12 cellular contexts compared by ENCODE assay signal in the genomic region with DNA sequence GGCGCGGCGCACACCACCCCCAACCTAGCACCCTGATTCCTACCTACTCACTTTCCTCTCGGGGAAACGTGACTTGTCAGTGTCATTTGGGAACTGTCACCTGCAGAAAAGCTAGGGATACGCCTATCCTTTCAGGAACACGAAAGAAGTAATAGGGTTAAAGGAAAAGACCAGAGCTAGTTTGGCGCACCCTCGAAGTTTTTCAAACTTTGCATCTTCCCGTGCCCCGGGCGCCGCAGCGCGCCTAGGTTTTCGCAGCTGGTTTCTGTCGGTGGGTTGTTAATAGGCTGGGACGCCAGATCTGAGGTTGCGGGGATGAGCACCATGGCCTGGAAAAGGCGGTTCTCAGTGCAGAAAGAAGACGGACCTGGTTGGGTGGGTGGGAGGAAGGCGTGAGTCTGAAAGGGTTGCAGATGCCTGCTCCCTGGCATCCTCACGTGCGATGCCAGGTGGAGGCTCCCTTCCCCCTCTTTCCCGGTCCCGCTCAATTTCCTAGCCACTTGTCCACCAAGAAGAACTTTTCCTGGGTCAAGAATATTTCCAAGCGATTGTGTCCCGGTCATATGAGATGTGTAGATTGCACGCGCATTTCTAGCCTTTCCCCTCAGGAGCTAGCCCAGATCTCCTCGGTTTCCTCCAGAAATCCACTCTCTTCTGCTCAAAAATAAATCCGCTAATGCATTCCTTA. TPM values are rescaled to one million over a fixed set of nuclear protein-coding genes. Genes with fewer than 3 reads are reported as not detected.
A peak's percentile ranks its signal among the peaks of the same experiment; 100 is the strongest.
DNase-seq lines count a peak whose midpoint lies in the region; ATAC-seq and TF ChIP-seq lines count a peak whose summit lies in the region.
"Had no signal": no experiment of that assay in that cellular context is flagged by ENCODE, and none has a peak within 500 bp of the region (broad histone marks: within the 10 kb centered on the region; RNA-seq: fewer than 3 reads in every experiment).

No MANE protein-coding gene starts in this region.

- no peaks in the 10 kb centered on the region for H3K36me3 Mint-ChIP-seq in activated T-helper 1 cell treated with anti-CD3 and anti-CD28 coated beads, Interleukin-12 subunit alpha, Interleukin-12 subunit beta, Interleukin-2, Interleukin-4 antibody, amounts not matched to agents 30 ng/mL and 10 ng/mL and 1 ng/mL, durations not matched to agents 14 hours and 24 hours and 36 hours (ENCODE audit: low read depth)

- BruUV-seq in Panc1 (replicated peaks; lab: Mats Ljungman, UMichigan), result no TSS peak

- no peak overlapping the region for H3K4me3 Mint-ChIP-seq in activated T-helper 1 cell treated with anti-CD3 and anti-CD28 coated beads, Interleukin-12 subunit alpha, Interleukin-12 subunit beta, Interleukin-2, Interleukin-4 antibody, amounts not matched to agents 30 ng/mL and 10 ng/mL and 1 ng/mL, durations not matched to agents 14 hours and 24 hours and 36 hours
- H3K4me3 Mint-ChIP-seq: activated CD8-positive, alpha-beta T cell treated with anti-CD3 and anti-CD28 coated beads, Interleukin-2, amount 10 ng/mL, durations not matched to agents 7 days and 5 days; dendritic cell treated with granulocyte-macrophage colony-stimulating factor and Interleukin-4, amounts not matched to agents 40 ng/mL and 50 ng/mL, for 4 days; naive thymus-derived CD8-positive, alpha-beta T cell had no signal

- 1 to 3% (median 2%) methylated on average over 32 of the region's 32 CpGs for WGBS in heart left ventricle, 4 donors

- H3K27ac Mint-ChIP-seq in activated T-helper 1 cell treated with anti-CD3 and anti-CD28 coated beads, Interleukin-12 subunit alpha, Interleukin-12 subunit beta, Interleukin-2, Interleukin-4 antibody, amounts not matched to agents 30 ng/mL and 10 ng/mL and 1 ng/mL, durations not matched to agents 14 hours and 24 hours and 36 hours, result no peak overlapping the region
- H3K27ac Mint-ChIP-seq: activated CD8-positive, alpha-beta T cell treated with anti-CD3 and anti-CD28 coated beads, Interleukin-2, amount 10 ng/mL, durations not matched to agents 7 days and 5 days; dendritic cell treated with granulocyte-macrophage colony-stimulating factor and Interleukin-4, amounts not matched to agents 40 ng/mL and 50 ng/mL, for 4 days; naive thymus-derived CD8-positive, alpha-beta T cell had no signal

- H4K20me1 ChIP-seq in osteoblast (ENCODE audit: insufficient read depth, low read length), result no peaks in the 10 kb centered on the region
- H4K20me1 ChIP-seq: BLaER1 treated with 17β-estradiol and CSF1 and Interleukin-3, amounts not matched to agents 10 nM and 100 nM had no signal

- H3K27ac ChIP-seq in Panc1 (ENCODE audit: low read length) (no peak overlapping the region), heart left ventricle (peak overlapping the region; percentile 85 to 95 (median 90)), osteoblast (ENCODE audit: low read depth, low read length) (peak overlapping the region; percentile 83)
- H3K27ac ChIP-seq: BLaER1 treated with 17β-estradiol and CSF1 and Interleukin-3, amounts not matched to agents 10 nM and 100 nM had no signal

- H3K9me3 ChIP-seq in Panc1 (ENCODE audit: control insufficient read depth, insufficient read depth, low read depth, low read length), result no peaks in the 10 kb centered on the region
- no peaks in the 10 kb centered on the region for H3K9me3 ChIP-seq in heart left ventricle
- H3K9me3 ChIP-seq in osteoblast (ENCODE audit: low read depth, low read length), result no peaks in the 10 kb centered on the region

- TF ChIP-seq CTCF in AG04449 (IDR thresholded peaks at IDR 0.05; ENCODE audit: insufficient read depth, low read length, missing control alignments) (no peak), Panc1 (IDR thresholded peaks at IDR 0.05) (no peak), heart left ventricle (IDR thresholded peaks at IDR 0.05) (no peak), osteoblast (IDR thresholded peaks at IDR 0.05; ENCODE audit: extremely low read depth, low read depth, low read length) (no peak)

- H3K4me1 ChIP-seq in Panc1 (ENCODE audit: control insufficient read depth, insufficient read depth, low read length) (peaks cover 15% of the 10 kb centered on the region), heart left ventricle (peaks cover 0 to 15% (median 0%) of the 10 kb centered on the region in 12 donors), osteoblast (ENCODE audit: insufficient read depth, low read length) (peaks cover 8% of the 10 kb centered on the region)
- H3K4me1 ChIP-seq: BLaER1 treated with 17β-estradiol and CSF1 and Interleukin-3, amounts not matched to agents 10 nM and 100 nM had no signal

- peaks cover 37% of the 10 kb centered on the region for H3K27me3 ChIP-seq in Panc1 (ENCODE audit: control insufficient read depth, insufficient read depth, low read length)
- H3K27me3 ChIP-seq in heart left ventricle, result peaks cover 0 to 25% (median 0%) of the 10 kb centered on the region in 9 donors
- H3K27me3 ChIP-seq in osteoblast (ENCODE audit: insufficient read depth, low read length), result peaks cover 10% of the 10 kb centered on the region
- H3K27me3 ChIP-seq: BLaER1 treated with 17β-estradiol and CSF1 and Interleukin-3, amounts not matched to agents 10 nM and 100 nM had no signal

- intact Hi-C loops in Panc1 (cut with micrococcal nuclease; ENCODE audit: unreplicated experiment), result no loop called here
- intact Hi-C loops in heart left ventricle (cut with DNase I), result loop anchor here (2.0 to 10.0 kb wide), 18 partner anchors 80 to 958 kb away; a partner anchor contains a TSS
- intact Hi-C loops in activated T-helper 1 cell treated with anti-CD3 and anti-CD28 coated beads, Interleukin-12 subunit alpha, Interleukin-12 subunit beta, Interleukin-2, Interleukin-4 antibody, amounts not matched to agents 30 ng/mL and 10 ng/mL and 1 ng/mL, durations not matched to agents 14 hours and 24 hours and 36 hours (cut with micrococcal nuclease), result loop anchor here (5.0 kb wide), 1 partner anchor 610 kb away; no protein-coding TSS in a partner anchor

- 0 out of 2 replicates have a peak, but pooled peaks have one; percentile 13 for ATAC-seq in Panc1
- ATAC-seq in heart left ventricle, result peak in 2 of 4 donors; percentile 0 to 2
- no peak for ATAC-seq in HG02759 (IDR thresholded peaks at IDR 0.05; ENCODE audit: unreplicated experiment)
- ATAC-seq: activated CD8-positive, alpha-beta T cell treated with anti-CD3 and anti-CD28 coated beads, Interleukin-2, amount 10 ng/mL, durations not matched to agents 7 days and 5 days; naive thymus-derived CD8-positive, alpha-beta T cell had no signal

- H3K36me3 ChIP-seq in Panc1 (ENCODE audit: control insufficient read depth, insufficient read depth, low read length), result no peaks in the 10 kb centered on the region
- no peaks in the 10 kb centered on the region for H3K36me3 ChIP-seq in heart left ventricle
- no peaks in the 10 kb centered on the region for H3K36me3 ChIP-seq in osteoblast (ENCODE audit: insufficient read depth, low read length)
- H3K36me3 ChIP-seq: BLaER1 treated with 17β-estradiol and CSF1 and Interleukin-3, amounts not matched to agents 10 nM and 100 nM had no signal

- H3K9me3 Mint-ChIP-seq in activated T-helper 1 cell treated with anti-CD3 and anti-CD28 coated beads, Interleukin-12 subunit alpha, Interleukin-12 subunit beta, Interleukin-2, Interleukin-4 antibody, amounts not matched to agents 30 ng/mL and 10 ng/mL and 1 ng/mL, durations not matched to agents 14 hours and 24 hours and 36 hours, result no peaks in the 10 kb centered on the region
- H3K9me3 Mint-ChIP-seq: dendritic cell treated with granulocyte-macrophage colony-stimulating factor and Interleukin-4, amounts not matched to agents 40 ng/mL and 50 ng/mL, for 4 days had no signal

- POLR2A ChIA-PET in AG04449 (lab: Yijun Ruan, JAX), result no interaction called here
- POLR2A ChIA-PET in Panc1 (lab: Charles Lee), result no interaction called here

- peaks cover 9% of the 10 kb centered on the region for H3K79me2 ChIP-seq in osteoblast (ENCODE audit: insufficient read depth, low read length)

- in situ Hi-C loops in Panc1 (cut with HindIII; ENCODE audit: low pct_unique_long_range_greater_than_20kb, low sequenced_read_pairs), result no loop called here

- H3K27me3 Mint-ChIP-seq in activated T-helper 1 cell treated with anti-CD3 and anti-CD28 coated beads, Interleukin-12 subunit alpha, Interleukin-12 subunit beta, Interleukin-2, Interleukin-4 antibody, amounts not matched to agents 30 ng/mL and 10 ng/mL and 1 ng/mL, durations not matched to agents 14 hours and 24 hours and 36 hours (ENCODE audit: insufficient read depth), result peaks cover 40% of the 10 kb centered on the region

- peak overlapping the region; percentile 95 for H3K4me2 ChIP-seq in osteoblast (ENCODE audit: insufficient read depth, low read length)
- H3K4me2 ChIP-seq: BLaER1 treated with 17β-estradiol and CSF1 and Interleukin-3, amounts not matched to agents 10 nM and 100 nM had no signal

- H3K4me3 ChIP-seq in AG04449 (ENCODE audit: low read depth, low read length), result peak overlapping the region; percentile 39
- peak overlapping the region; percentile 20 to 32 for H3K4me3 ChIP-seq in Panc1 (ENCODE audit: low read depth in 2 of 2, low read length in 2 of 2)
- peak overlapping the region; percentile 45 to 80 (median 72) for H3K4me3 ChIP-seq in heart left ventricle
- peak overlapping the region; percentile 81 for H3K4me3 ChIP-seq in osteoblast (ENCODE audit: insufficient read depth, low read length)
- H3K4me3 ChIP-seq: BLaER1 treated with 17β-estradiol and CSF1 and Interleukin-3, amounts not matched to agents 10 nM and 100 nM had no signal

- DNase-seq in AG04449 (ENCODE audit: low read depth, low spot score) (no peak), Panc1 (ENCODE audit: low read depth, low spot score) (no peak), heart left ventricle (peak; percentile 21 to 64 (median 24)), osteoblast (ENCODE audit: insufficient read length, low spot score, missing footprints) (peak; percentile 26), cortex of kidney (lab: John Stamatoyannopoulos, UW) (no peak), NCI-H2029 (lab: John Stamatoyannopoulos, UW) (no peak)
- DNase-seq in activated T-helper 1 cell treated with anti-CD3 and anti-CD28 coated beads, Interleukin-12 subunit alpha, Interleukin-12 subunit beta, Interleukin-2, Interleukin-4 antibody, amounts not matched to agents 30 ng/mL and 10 ng/mL and 1 ng/mL, durations not matched to agents 14 hours and 24 hours and 36 hours (ENCODE audit: low spot score), result no peak
- DNase-seq: activated CD8-positive, alpha-beta T cell treated with anti-CD3 and anti-CD28 coated beads, Interleukin-2, amount 10 ng/mL, durations not matched to agents 7 days and 5 days; naive thymus-derived CD8-positive, alpha-beta T cell had no signal

- peak in 1 of 2 donors; percentile 1 for TF ChIP-seq POLR2A in heart left ventricle (IDR thresholded peaks at IDR 0.05)

- H2AFZ ChIP-seq in osteoblast (ENCODE audit: low read length), result peak overlapping the region; percentile 89

- H3K4me1 Mint-ChIP-seq in activated T-helper 1 cell treated with anti-CD3 and anti-CD28 coated beads, Interleukin-12 subunit alpha, Interleukin-12 subunit beta, Interleukin-2, Interleukin-4 antibody, amounts not matched to agents 30 ng/mL and 10 ng/mL and 1 ng/mL, durations not matched to agents 14 hours and 24 hours and 36 hours (ENCODE audit: low read depth), result no peaks in the 10 kb centered on the region

- CTCF ChIA-PET in AG04449 (lab: Yijun Ruan, JAX), result interaction anchor here (0.6 to 2.0 kb wide), 2 partner anchors 9 to 34 kb away, joined by 3 to 6 read pairs; no protein-coding TSS in a partner anchor
- CTCF ChIA-PET in Panc1 (lab: Charles Lee), result interaction anchor here (0.7 kb wide), 1 partner anchor 388 kb away, joined by 4 read pairs; no protein-coding TSS in a partner anchor

RNA-seq across cellular contexts. Expression of a gene that starts 0.6 kb away (rescaled TPM):
- total RNA-seq in Panc1 (2021; ENCODE audit: unreplicated experiment) (not detected), heart left ventricle (10 to 100 TPM in 6 of 9 donors, 1 to 10 TPM in 3; 5.0 to 17.1 (median 11.0) TPM), osteoblast (3.8 and 4.7 TPM in 2 replicates)
- not detected for polyA plus RNA-seq in Panc1 (2012; ENCODE audit: insufficient read length)
- 1 to 10 TPM; 5.1 to 6.8 TPM for polyA plus RNA-seq in heart left ventricle
- not detected in 2 replicates for total RNA-seq in activated T-helper 1 cell treated with anti-CD3 and anti-CD28 coated beads, Interleukin-12 subunit alpha, Interleukin-12 subunit beta, Interleukin-2, Interleukin-4 antibody, amounts not matched to agents 30 ng/mL and 10 ng/mL and 1 ng/mL, durations not matched to agents 14 hours and 24 hours and 36 hours
- total RNA-seq: activated CD8-positive, alpha-beta T cell treated with anti-CD3 and anti-CD28 coated beads, Interleukin-2, amount 10 ng/mL, durations not matched to agents 7 days and 5 days; naive thymus-derived CD8-positive, alpha-beta T cell had no signal
- polyA plus RNA-seq: naive thymus-derived CD8-positive, alpha-beta T cell had no signal

Comparison
In these comparisons a context has a peak if more than half of its experiments do, and no peak if none do; other contexts are left out.
1. DNase-seq: peak in heart left ventricle (5 of 5) and osteoblast (single experiment); none in AG04449 (single experiment), Panc1 (single experiment), cortex of kidney (single experiment), activated T-helper 1 cell treated with anti-CD3 and anti-CD28 coated beads, Interleukin-12 subunit alpha, Interleukin-12 subunit beta, Interleukin-2, Interleukin-4 antibody, amounts not matched to agents 30 ng/mL and 10 ng/mL and 1 ng/mL, durations not matched to agents 14 hours and 24 hours and 36 hours (single experiment) and NCI-H2029 (single experiment).
2. H3K4me3 ChIP-seq: peak in every context shown above with its lines; median percentile 81 in osteoblast; 72 in heart left ventricle; 39 in AG04449; 26 in Panc1.